1 cellular context compared by ENCODE assay signal in the genomic region with DNA sequence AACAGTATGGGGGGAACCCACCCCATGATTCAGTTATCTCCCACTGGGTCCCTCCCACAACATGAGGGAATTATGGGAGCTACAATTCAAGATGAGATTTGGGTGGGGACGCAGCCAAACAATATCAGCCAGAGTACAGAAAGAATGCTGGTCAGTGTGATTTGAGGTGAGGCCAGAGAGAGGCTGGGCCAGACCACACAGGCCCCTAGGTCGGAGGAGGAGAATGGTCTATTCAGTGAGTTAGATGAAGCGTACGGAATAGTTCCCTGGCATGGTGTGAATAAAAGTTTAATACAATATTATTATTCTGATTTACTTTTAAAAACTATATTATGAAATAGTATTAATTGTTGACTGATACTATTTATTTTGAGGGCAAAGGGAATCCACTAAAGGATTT.
TF ChIP-seq lines count a peak whose summit lies in the region.

No MANE protein-coding gene starts in this region.

TF ChIP-seq in GM23338, 12 proteins besides CTCF, POLR2A, EP300 and RAD21 (continued from another document):
- no peak for TF ChIP-seq ZNF462 (CRISPR knock-in tag; IDR thresholded peaks at IDR 0.05)
